Comparison of ENCODE assay signal across 33 cellular contexts in the genomic region with DNA sequence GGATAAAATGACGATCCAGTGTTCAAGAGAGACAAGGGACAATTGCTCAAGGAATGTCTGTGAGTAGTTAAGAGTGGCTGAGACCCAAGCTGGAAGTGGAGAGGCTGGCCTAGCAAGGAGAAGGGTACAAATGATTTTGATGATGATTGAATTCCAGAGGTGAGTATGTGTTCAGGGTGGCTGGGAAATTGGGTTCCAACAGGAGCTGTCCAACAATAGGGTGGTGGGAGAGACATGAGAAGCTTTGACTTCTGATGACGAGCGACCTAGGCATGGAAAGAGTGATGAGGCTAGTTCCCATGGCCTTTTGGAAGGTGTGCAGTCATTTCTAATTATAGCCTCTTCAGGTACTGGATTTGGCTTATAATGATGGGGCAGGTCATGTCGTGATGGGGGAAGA. TPM values are rescaled to one million over a fixed set of nuclear protein-coding genes. Genes with fewer than 3 reads are reported as not detected.
"Had no signal": no experiment of that assay in that cellular context is flagged by ENCODE, and none has a peak within 500 bp of the region (broad histone marks: within the 10 kb centered on the region; RNA-seq: fewer than 3 reads in every experiment).

No MANE protein-coding gene starts in this region.

- H3K4me1 ChIP-seq: adrenal gland had no signal

- H3K4me3 ChIP-seq: adrenal gland, cardiac muscle cell had no signal

- DNase-seq: activated B cell treated with CpG ODN at 0.5 μM for 24 hours; activated CD4-positive, alpha-beta memory T cell treated with anti-CD3 and anti-CD28 coated beads for 36 hours; activated CD4-positive, alpha-beta T cell treated with anti-CD3 and anti-CD28 coated beads for 4 hours; activated CD4-positive, alpha-beta T cell treated with anti-CD3 and anti-CD28 coated beads, Interleukin-2, amount 10 ng/mL, durations not matched to agents 24 days and 14 days; activated CD4-positive, alpha-beta T cell treated with anti-CD3 and anti-CD28 coated beads, Interleukin-2, amount 50 U/mL, for 1 hour; activated CD4-positive, alpha-beta T cell treated with anti-CD3 and anti-CD28 coated beads, Interleukin-2, amount 50 U/mL, for 4 hours; activated CD4-positive, CD25-positive, alpha-beta regulatory T cell treated with anti-CD3 and anti-CD28 coated beads, Interleukin-2, amount 50 U/mL, for 72 hours; activated CD8-positive, alpha-beta memory T cell treated with anti-CD3 and anti-CD28 coated beads, Interleukin-2, amount 50 U/mL, for 4 hours; activated CD8-positive, alpha-beta T cell treated with anti-CD3 and anti-CD28 coated beads for 36 hours; activated effector memory CD4-positive, alpha-beta T cell treated with anti-CD3 and anti-CD28 coated beads, Interleukin-2, amount 50 U/mL, for 16 hours; activated gamma-delta T cell treated with Interleukin-2 at 50 U/mL for 16 hours; activated naive CD4-positive, alpha-beta T cell; activated naive CD4-positive, alpha-beta T cell treated with anti-CD3 and anti-CD28 coated beads for 36 hours; activated naive CD4-positive, alpha-beta T cell treated with anti-CD3 and anti-CD28 coated beads, Interleukin-2, amount 50 U/mL, for 16 hours; activated naive CD8-positive, alpha-beta T cell treated with anti-CD3 and anti-CD28 coated beads for 36 hours; activated T-cell treated with anti-CD3 and anti-CD28 coated beads for 4 hours; activated T-cell treated with anti-CD3 and anti-CD28 coated beads, Interleukin-2, amount 50 U/mL, for 1 hour; activated T-cell treated with anti-CD3 and anti-CD28 coated beads, Interleukin-2, amount 50 U/mL, for 4 hours; activated T-cell treated with anti-CD3 and anti-CD28 coated beads, Interleukin-2, amount 50 U/mL, for 72 hours; adrenal gland; amniotic stem cell; aorta; caudate nucleus; cerebellar nuclear complex; T-helper 2 cell; T-helper 9 cell had no signal

- H3K27me3 ChIP-seq: adrenal gland had no signal

- H3K9me3 ChIP-seq: adrenal gland had no signal

- H3K27ac ChIP-seq: adrenal gland, cardiac muscle cell, VCaP had no signal

- ATAC-seq: activated CD8-positive, alpha-beta T cell treated with anti-CD3 and anti-CD28 coated beads for 36 hours; activated naive CD4-positive, alpha-beta T cell treated with anti-CD3 and anti-CD28 coated beads, Interleukin-2, amount 50 U/mL, for 72 hours; activated T-cell treated with anti-CD3 and anti-CD28 coated beads, Interleukin-2, amount 50 U/mL, for 4 hours; activated T-cell treated with anti-CD3 and anti-CD28 coated beads, Interleukin-2, amount 50 U/mL, for 72 hours; activated T-helper 17 cell treated with anti-CD3 and anti-CD28 coated beads, Interleukin-2, amount 50 U/mL, for 72 hours had no signal

- H3K36me3 ChIP-seq: adrenal gland, cardiac muscle cell had no signal

RNA-seq across cellular contexts. Expression of gene DCLK1, which starts 29.1 kb away (rescaled TPM):
- total RNA-seq: activated B cell treated with CpG ODN at 0.5 μM for 24 hours; activated CD4-positive, alpha-beta memory T cell treated with anti-CD3 and anti-CD28 coated beads for 36 hours; activated CD4-positive, alpha-beta T cell treated with anti-CD3 and anti-CD28 coated beads, Interleukin-2, amount 10 ng/mL, durations not matched to agents 24 days and 14 days; activated CD8-positive, alpha-beta memory T cell treated with anti-CD3 and anti-CD28 coated beads for 36 hours; activated CD8-positive, alpha-beta T cell treated with anti-CD3 and anti-CD28 coated beads for 36 hours; activated naive CD4-positive, alpha-beta T cell treated with anti-CD3 and anti-CD28 coated beads for 36 hours; activated naive CD4-positive, alpha-beta T cell treated with anti-CD3 and anti-CD28 coated beads, Interleukin-2, amount 50 U/mL, for 72 hours; activated naive CD8-positive, alpha-beta T cell treated with anti-CD3 and anti-CD28 coated beads for 36 hours; activated T-cell treated with anti-CD3 and anti-CD28 coated beads, Interleukin-2, amount 50 U/mL, for 4 hours; activated T-cell treated with anti-CD3 and anti-CD28 coated beads, Interleukin-2, amount 50 U/mL, for 72 hours; activated T-helper 1 cell treated with anti-CD3 and anti-CD28 coated beads, Interleukin-12 subunit alpha, Interleukin-12 subunit beta, Interleukin-2, Interleukin-4 antibody, amounts not matched to agents 30 ng/mL and 10 ng/mL and 1 ng/mL, durations not matched to agents 14 hours and 24 hours and 36 hours; activated T-helper 17 cell treated with anti-CD3 and anti-CD28 coated beads, Interleukin-2, amount 50 U/mL, for 72 hours had no signal
- polyA plus RNA-seq: cardiac muscle cell had no signal

RNA-seq across cellular contexts. Expression of gene SOHLH2, which starts 54.1 kb away (rescaled TPM):
- total RNA-seq: activated B cell treated with CpG ODN at 0.5 μM for 24 hours; activated CD4-positive, alpha-beta memory T cell treated with anti-CD3 and anti-CD28 coated beads for 36 hours; activated CD4-positive, alpha-beta T cell treated with anti-CD3 and anti-CD28 coated beads, Interleukin-2, amount 10 ng/mL, durations not matched to agents 24 days and 14 days; activated CD8-positive, alpha-beta memory T cell treated with anti-CD3 and anti-CD28 coated beads for 36 hours; activated CD8-positive, alpha-beta T cell treated with anti-CD3 and anti-CD28 coated beads for 36 hours; activated naive CD4-positive, alpha-beta T cell treated with anti-CD3 and anti-CD28 coated beads for 36 hours; activated naive CD4-positive, alpha-beta T cell treated with anti-CD3 and anti-CD28 coated beads, Interleukin-2, amount 50 U/mL, for 72 hours; activated naive CD8-positive, alpha-beta T cell treated with anti-CD3 and anti-CD28 coated beads for 36 hours; activated T-cell treated with anti-CD3 and anti-CD28 coated beads, Interleukin-2, amount 50 U/mL, for 4 hours; activated T-cell treated with anti-CD3 and anti-CD28 coated beads, Interleukin-2, amount 50 U/mL, for 72 hours; activated T-helper 1 cell treated with anti-CD3 and anti-CD28 coated beads, Interleukin-12 subunit alpha, Interleukin-12 subunit beta, Interleukin-2, Interleukin-4 antibody, amounts not matched to agents 30 ng/mL and 10 ng/mL and 1 ng/mL, durations not matched to agents 14 hours and 24 hours and 36 hours; aorta; astrocyte had no signal
